Comparison of ENCODE assay signal across 9 cellular contexts in the genomic region with DNA sequence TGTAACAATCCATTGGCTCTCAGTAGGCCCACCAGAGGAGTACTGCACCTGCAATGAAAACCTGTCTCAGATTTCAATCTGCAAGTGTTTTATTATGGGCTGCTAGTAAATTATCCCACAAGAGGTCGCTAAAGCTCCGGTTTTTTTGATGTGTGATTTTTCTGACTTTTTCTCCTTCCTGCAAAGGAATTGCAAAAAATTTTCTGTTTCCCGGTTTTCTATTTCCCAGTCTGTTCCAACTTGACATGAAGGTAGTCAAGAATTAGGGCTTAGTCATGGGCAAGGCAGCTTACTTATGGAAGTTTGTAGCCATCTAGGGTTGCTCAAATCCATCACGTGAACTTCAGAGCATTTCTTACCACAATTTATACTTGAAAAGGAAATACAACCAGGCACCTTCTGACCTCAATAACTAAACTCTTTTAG. TPM values are rescaled to one million over a fixed set of nuclear protein-coding genes. Genes with fewer than 3 reads are reported as not detected.
A peak's percentile ranks its signal among the peaks of the same experiment; 100 is the strongest.
DNase-seq lines count a peak whose midpoint lies in the region; ATAC-seq, FAIRE-seq and TF ChIP-seq lines count a peak whose summit lies in the region.
"Had no signal": no experiment of that assay in that cellular context is flagged by ENCODE, and none has a peak within 500 bp of the region (broad histone marks: within the 10 kb centered on the region; RNA-seq: fewer than 3 reads in every experiment).

No MANE protein-coding gene starts in this region.

- peaks cover 0 to 1% (median 0%) of the 10 kb centered on the region in 7 donors for H3K9me3 Mint-ChIP-seq in CD4-positive, CD25-positive, alpha-beta regulatory T cell
- H3K9me3 Mint-ChIP-seq in activated naive CD8-positive, alpha-beta T cell (ENCODE audit: low read depth): no peaks in the 10 kb centered on the region

- no peak for FAIRE-seq in small intestine (lab: Jason Lieb, UNC)

- ATAC-seq in CD4-positive, CD25-positive, alpha-beta regulatory T cell (ENCODE audit: low read depth in 2 of 2): no peak

- no peak overlapping the region for H3K4me3 ChIP-seq in CD4-positive, CD25-positive, alpha-beta regulatory T cell (ENCODE audit: low read depth, low read length)
- H3K4me3 ChIP-seq in small intestine (ENCODE audit: low read depth in 1 of 2, low read length in 2 of 2): no peak overlapping the region

- peak overlapping the region in 1 of 4 donors; percentile 28 for H3K4me3 Mint-ChIP-seq in CD4-positive, CD25-positive, alpha-beta regulatory T cell
- peak overlapping the region; percentile 31 for H3K4me3 Mint-ChIP-seq in activated naive CD8-positive, alpha-beta T cell
- H3K4me3 Mint-ChIP-seq: activated B cell treated with CpG ODN at 0.5 μM for 24 hours had no signal

- no peaks in the 10 kb centered on the region for H3K4me1 ChIP-seq in CD4-positive, CD25-positive, alpha-beta regulatory T cell (ENCODE audit: control insufficient read depth, insufficient read depth, low read length, poor library complexity, severe bottlenecking)
- H3K4me1 ChIP-seq in small intestine (ENCODE audit: control insufficient read depth in 2 of 2, insufficient read depth in 1 of 2, low read depth in 1 of 2, low read length in 1 of 2): no peaks in the 10 kb centered on the region

- TF ChIP-seq CTCF in GM13976 (IDR thresholded peaks at IDR 0.05; ENCODE audit: borderline replicate concordance, control extremely low read depth, extremely low read depth, insufficient read depth, missing control alignments): peak; percentile 62

- H3K36me3 Mint-ChIP-seq in CD4-positive, CD25-positive, alpha-beta regulatory T cell: no peaks in the 10 kb centered on the region
- H3K36me3 Mint-ChIP-seq in activated naive CD8-positive, alpha-beta T cell: no peaks in the 10 kb centered on the region

- DNase-seq in CD4-positive, CD25-positive, alpha-beta regulatory T cell: peak in 2 of 3 donors; percentile 35 to 51
- peak; percentile 24 for DNase-seq in GM13976 (ENCODE audit: low spot score)
- peak; percentile 19 for DNase-seq in NCI-H2171 (lab: John Stamatoyannopoulos, UW)
- peak; percentile 27 for DNase-seq in hepatic stellate cell (ENCODE audit: low spot score)
- DNase-seq in small intestine: peak; percentile 50
- DNase-seq in GDM1 (lab: John Stamatoyannopoulos, UW): no peak
- DNase-seq in activated T-cell treated with anti-CD3 and anti-CD28 coated beads for 4 hours: no peak
- DNase-seq: activated B cell treated with CpG ODN at 0.5 μM for 24 hours had no signal

- in situ Hi-C loops in GM13976 (cut with MboI; ENCODE audit: low sequenced_read_pairs, unreplicated experiment): loop anchor here (25.0 kb wide), 2 partner anchors 376 to 676 kb away; no protein-coding TSS in a partner anchor

- no peak overlapping the region for H3K27ac ChIP-seq in CD4-positive, CD25-positive, alpha-beta regulatory T cell (ENCODE audit: insufficient read depth, low read length, poor library complexity, severe bottlenecking)
- H3K27ac ChIP-seq in small intestine (ENCODE audit: low read depth in 1 of 2, low read length in 1 of 2): no peak overlapping the region

- peaks cover 3 to 5% (median 4%) of the 10 kb centered on the region in 4 donors for H3K4me1 Mint-ChIP-seq in CD4-positive, CD25-positive, alpha-beta regulatory T cell
- H3K4me1 Mint-ChIP-seq in activated naive CD8-positive, alpha-beta T cell (ENCODE audit: low read depth): peaks cover 17% of the 10 kb centered on the region

- H3K27ac Mint-ChIP-seq in CD4-positive, CD25-positive, alpha-beta regulatory T cell: no peak overlapping the region
- H3K27ac Mint-ChIP-seq in activated naive CD8-positive, alpha-beta T cell: peak overlapping the region; percentile 65
- H3K27ac Mint-ChIP-seq: activated B cell treated with CpG ODN at 0.5 μM for 24 hours had no signal

- 8 to 16% (median 12%) methylated on average over 4 of the region's 4 CpGs for WGBS in small intestine, 3 donors

- no peaks in the 10 kb centered on the region for H3K9me3 ChIP-seq in CD4-positive, CD25-positive, alpha-beta regulatory T cell (ENCODE audit: control insufficient read depth in 2 of 2, low read length in 2 of 2)
- no peaks in the 10 kb centered on the region for H3K9me3 ChIP-seq in small intestine (ENCODE audit: control insufficient read depth, low read depth)

- H3K27me3 Mint-ChIP-seq in CD4-positive, CD25-positive, alpha-beta regulatory T cell: peaks cover 6% of the 10 kb centered on the region
- H3K27me3 Mint-ChIP-seq in activated naive CD8-positive, alpha-beta T cell: no peaks in the 10 kb centered on the region

- H3K36me3 ChIP-seq in CD4-positive, CD25-positive, alpha-beta regulatory T cell (ENCODE audit: control insufficient read depth, insufficient read depth, low read length): no peaks in the 10 kb centered on the region
- no peaks in the 10 kb centered on the region for H3K36me3 ChIP-seq in small intestine (ENCODE audit: control insufficient read depth in 2 of 2, insufficient read depth in 2 of 2, low read length in 2 of 2)

- peaks cover 4% of the 10 kb centered on the region for H3K27me3 ChIP-seq in CD4-positive, CD25-positive, alpha-beta regulatory T cell (ENCODE audit: control insufficient read depth, insufficient read depth, low read length)
- H3K27me3 ChIP-seq in small intestine (ENCODE audit: control insufficient read depth in 2 of 2, insufficient read depth in 2 of 2, low read length in 2 of 2): no peaks in the 10 kb centered on the region

RNA-seq across cellular contexts. Expression of a gene that starts 38.5 kb away (rescaled TPM):
- total RNA-seq in CD4-positive, CD25-positive, alpha-beta regulatory T cell: 12.9 TPM
- 1 to 10 TPM; 1.3 to 3.4 (median 2.0) TPM for polyA plus RNA-seq in CD4-positive, CD25-positive, alpha-beta regulatory T cell
- polyA plus RNA-seq in small intestine: 1 to 10 TPM; 1.1 to 6.7 (median 3.4) TPM

Comparison
In these comparisons a context has a peak if more than half of its experiments do, and no peak if none do; other contexts are left out.
1. DNase-seq: peak in CD4-positive, CD25-positive, alpha-beta regulatory T cell (2 of 3), GM13976 (single experiment), NCI-H2171 (single experiment), hepatic stellate cell (single experiment) and small intestine (single experiment); none in GDM1 (single experiment) and activated T-cell treated with anti-CD3 and anti-CD28 coated beads for 4 hours (single experiment).